ENCODE assay signal across 8 cellular contexts in genomic region chr19:1885398-1886119, GRCh38. TPM values are rescaled to one million over a fixed set of nuclear protein-coding genes. Genes with fewer than 3 reads are reported as not detected.
DNase-seq lines count a peak whose midpoint lies in the region; ATAC-seq and TF ChIP-seq lines count a peak whose summit lies in the region.
"Not testable (repeated sequence)": the region's sequence is repeated elsewhere in the genome, so short reads cannot be mapped to it uniquely, and the experiment has no call there.

TSS of gene ABHD17A (minus strand) at chr19:1885496. CDS start at chr19:1881566, 3,930 bp downstream.

- peak within 1 kb of the TSS; percentile 98 for H3K4me3 Mint-ChIP-seq in T-helper 17 cell

- not testable (repeated sequence) for H3K27me3 Mint-ChIP-seq in T-helper 17 cell

- H3K27me3 ChIP-seq in GM06990 (replicated peaks; ENCODE audit: control insufficient read depth, insufficient read depth, low read length); adrenal gland; ovary; testis: not testable (repeated sequence)

- ATAC-seq in HG02763 (IDR thresholded peaks at IDR 0.05; ENCODE audit: unreplicated experiment) (peak; percentile 79), T-helper 17 cell (peak; percentile 74), Right ventricle myocardium superior (ENCODE audit: poor library complexity) (peak; percentile 97)

- H3K4me3 ChIP-seq in GM06990 (replicated peaks; ENCODE audit: low read depth, low read length) (peak within 1 kb of the TSS; percentile 78), adrenal gland (peak within 1 kb of the TSS; percentile 32 to 77 (median 63)), ovary (peak within 1 kb of the TSS; percentile 85), testis (peak within 1 kb of the TSS; percentile 89)

- H3K9me3 ChIP-seq in T-helper 17 cell (ENCODE audit: control insufficient read depth, low read length, poor library complexity, severe bottlenecking); adrenal gland (replicated peaks in 1 of 3); ovary; testis: not testable (repeated sequence)

- peak; percentile 16 for TF ChIP-seq EP300 in ovary (IDR thresholded peaks at IDR 0.05)

- intact Hi-C loops in adrenal gland (cut with DNase I); Right ventricle myocardium superior (cut with DNase I); ovary (cut with DNase I); testis (cut with DNase I; ENCODE audit: low total_unique reads): not testable (repeated sequence)

- DNase-seq in GM06990 (ENCODE audit: extremely low read depth, insufficient read length) (peak; percentile 95), NCI-H187 (lab: John Stamatoyannopoulos, UW) (peak; percentile 84 to 87), T-helper 17 cell (peak; percentile 88 to 93 (median 92)), adrenal gland (peak; percentile 92 to 97 (median 95)), Right ventricle myocardium superior (peak; percentile 97), ovary (peak; percentile 91 to 98 (median 96)), testis (peak; percentile 96)

- H3K36me3 Mint-ChIP-seq in T-helper 17 cell (ENCODE audit: low read depth): not testable (repeated sequence)

- peak within 1 kb of the TSS; percentile 100 for H3K27ac Mint-ChIP-seq in T-helper 17 cell

- WGBS in adrenal gland, 4 donors: 21 to 56% (median 30%) methylated on average over 16 to 43 of the region's 46 CpGs
- WGBS in ovary, 3 donors: 18 to 22% (median 21%) methylated on average over 38 to 46 of the region's 46 CpGs
- 22 to 30% methylated on average over 23 to 34 of the region's 46 CpGs for WGBS in testis, 2 donors

- not testable (repeated sequence) for H3K36me3 ChIP-seq in GM06990 (ENCODE audit: control insufficient read depth, insufficient read depth, low read length); adrenal gland (replicated peaks in 1 of 2); ovary; testis (ENCODE audit: low read depth, missing control alignments)

- TF ChIP-seq CTCF in GM06990 (IDR thresholded peaks at IDR 0.05; ENCODE audit: insufficient read depth, low read length, poor library complexity, severe bottlenecking); adrenal gland (IDR thresholded peaks at IDR 0.05); ovary (IDR thresholded peaks at IDR 0.05); testis (IDR thresholded peaks at IDR 0.05): not testable (repeated sequence)

- peaks cover 37% of the 10 kb centered on the region for H3K4me1 Mint-ChIP-seq in T-helper 17 cell

- peak; percentile 49 to 74 for TF ChIP-seq POLR2A in adrenal gland (IDR thresholded peaks at IDR 0.05)
- TF ChIP-seq POLR2A in ovary (IDR thresholded peaks at IDR 0.05): peak; percentile 72
- peak; percentile 72 for TF ChIP-seq POLR2A in testis (IDR thresholded peaks at IDR 0.05)

- H3K4me1 ChIP-seq in adrenal gland (replicated peaks in 1 of 2) (peaks cover 18 to 26% of the 10 kb centered on the region in 2 donors), ovary (ENCODE audit: insufficient read depth) (peaks cover 29% of the 10 kb centered on the region), testis (peaks cover 36% of the 10 kb centered on the region)

- H3K27ac ChIP-seq in adrenal gland: peak within 1 kb of the TSS in 4 of 5 donors; percentile 70 to 96 (median 79)
- peak within 1 kb of the TSS; percentile 42 to 65 for H3K27ac ChIP-seq in ovary
- peak within 1 kb of the TSS; percentile 27 to 85 for H3K27ac ChIP-seq in testis

RNA-seq across cellular contexts. Expression of gene ABHD17A, which starts in this region (rescaled TPM):
- total RNA-seq in T-helper 17 cell (100 to 1,000 TPM; 121 to 125 TPM), adrenal gland (100 to 1,000 TPM in 4 of 8 donors, 10 to 100 TPM in 4; 60.1 to 145 (median 99.4) TPM), Right ventricle myocardium superior (55.7 TPM), ovary (10 to 100 TPM; 54.2 to 87.3 (median 65.4) TPM), testis (100 to 1,000 TPM; 127 to 140 TPM)
- polyA plus RNA-seq in adrenal gland (100 to 1,000 TPM in 2 of 3 donors, 1 to 10 TPM in 1; 2.5 to 235 (median 195) TPM), ovary (10 to 100 TPM in 1 of 2 donors, under 1 TPM in 1; 0.57 to 65.6 TPM), testis (ENCODE audit: insufficient read depth, low read depth, low replicate concordance) (51.1 TPM)

Comparison
In these comparisons a context has a peak if more than half of its experiments do, and no peak if none do; other contexts are left out.
1. Peak in every context shown above with its lines: DNase-seq, ATAC-seq, H3K4me3 ChIP-seq and H3K27ac ChIP-seq.